Comparison of ENCODE assay signal across 8 cellular contexts in genomic region chr20:58447733-58448391, GRCh38. TPM values are rescaled to one million over a fixed set of nuclear protein-coding genes. Genes with fewer than 3 reads are reported as not detected.
DNase-seq lines count a peak whose midpoint lies in the region; ATAC-seq and TF ChIP-seq lines count a peak whose summit lies in the region.

No MANE protein-coding gene starts in this region.

- H3K36me3 ChIP-seq in KMS-11 (ENCODE audit: insufficient read depth) (no peaks in the 10 kb centered on the region; the same call in 1 of the 2 replicates), mammary epithelial cell (ENCODE audit: insufficient read depth, low read length) (peaks cover 11% of the 10 kb centered on the region)

- ATAC-seq in left lobe of liver (peak; percentile 93), GM19455 (IDR thresholded peaks at IDR 0.05; ENCODE audit: unreplicated experiment) (no peak)

- H3K4me2 ChIP-seq in KMS-11: no peak overlapping the region
- H3K4me2 ChIP-seq in mammary epithelial cell (ENCODE audit: insufficient read depth, low read depth, low read length): no peak overlapping the region

- no peak overlapping the region for H3K4me3 ChIP-seq in KMS-11 (IDR thresholded peaks at IDR 0.05; ENCODE audit: insufficient read depth, low read depth, low read length)
- no peak overlapping the region for H3K4me3 ChIP-seq in mammary epithelial cell (replicated peaks in 1 of 3; ENCODE audit: insufficient read depth in 1 of 3, low read depth in 2 of 3, low read length in 3 of 3)

- DNase-seq in NCI-H1417 (lab: John Stamatoyannopoulos, UW): peak; percentile 25 to 63 (median 31)
- DNase-seq in NCI-H1417 treated with DMSO at 0.1 percent for 48 hours (lab: John Stamatoyannopoulos, UW): no peak
- peak in 4 of 5 experiments; percentile 4 to 60 (median 15) for DNase-seq in T-helper 2 cell
- peak; percentile 29 for DNase-seq in mammary epithelial cell
- DNase-seq in left lobe of liver (ENCODE audit: low spot score): peak; percentile 64
- DNase-seq in stimulated activated CD8-positive, alpha-beta memory T cell treated with anti-CD3 and anti-CD28 coated beads, Interleukin-4, amount 100 ng/mL, for 4 hours (ENCODE audit: low read depth in 2 of 2, low spot score in 1 of 2): peak; percentile 10 to 20

- H2AFZ ChIP-seq in KMS-11 (ENCODE audit: low read depth) (no peak overlapping the region), mammary epithelial cell (ENCODE audit: low read depth, low read length) (no peak overlapping the region)

- dilution Hi-C loops in mammary epithelial cell (cut with HindIII; ENCODE audit: low sequenced_read_pairs): no loop called here

- TF ChIP-seq CTCF in KMS-11 (conservative IDR thresholded peaks at IDR 0.05; ENCODE audit: low read depth, low read length) (peak; percentile 60), mammary epithelial cell (conservative IDR thresholded peaks at IDR 0.05 in 1 of 2, IDR thresholded peaks at IDR 0.05 in 1 of 2; ENCODE audit: extremely low read depth in 1 of 2, insufficient read depth in 1 of 2, low read depth in 1 of 2, low read length in 2 of 2) (peak; percentile 66 to 77)

- peaks cover 6% of the 10 kb centered on the region for H3K4me1 ChIP-seq in KMS-11 (ENCODE audit: low read depth, poor library complexity, severe bottlenecking)
- H3K4me1 ChIP-seq in mammary epithelial cell (ENCODE audit: insufficient read depth, low read length): no peaks in the 10 kb centered on the region

- CTCF ChIA-PET in mammary epithelial cell (lab: Charles Lee; ENCODE audit: low non-redundant PET): no interaction called here

- intact Hi-C loops in mammary epithelial cell (cut with micrococcal nuclease): loop anchor here (1.0 to 5.0 kb wide), 2 partner anchors 136 to 211 kb away; no protein-coding TSS in a partner anchor

- in situ Hi-C loops in mammary epithelial cell (cut with MboI; ENCODE audit: low sequenced_read_pairs in 2 of 2): no loop called here

- no TSS peak for BruUV-seq in mammary epithelial cell (replicated peaks; lab: Mats Ljungman, UMichigan)

- H3K27me3 ChIP-seq in KMS-11 (ENCODE audit: insufficient read depth, low read depth) (no peaks in the 10 kb centered on the region), mammary epithelial cell (ENCODE audit: insufficient read depth, low read length) (no peaks in the 10 kb centered on the region)

- 69% methylated on average over 7 of the region's 7 CpGs for WGBS in mammary epithelial cell (ENCODE audit: low coverage, missing lambda C conversion rate)

- no peak overlapping the region for H3K9ac ChIP-seq in KMS-11
- H3K9ac ChIP-seq in mammary epithelial cell (ENCODE audit: insufficient read depth, low read length): no peak overlapping the region

- H4K20me1 ChIP-seq in KMS-11 (ENCODE audit: insufficient read depth) (no peaks in the 10 kb centered on the region), mammary epithelial cell (ENCODE audit: insufficient read depth, low read length) (no peaks in the 10 kb centered on the region)

- no peaks in the 10 kb centered on the region for H3K9me3 ChIP-seq in mammary epithelial cell (replicated peaks; ENCODE audit: insufficient read depth, low read length)

- H3K27ac ChIP-seq in KMS-11 (no peak overlapping the region), mammary epithelial cell (ENCODE audit: insufficient read depth, low read depth, low read length) (no peak overlapping the region)

- H3K79me2 ChIP-seq in KMS-11 (ENCODE audit: insufficient read depth, low read depth) (no peaks in the 10 kb centered on the region), mammary epithelial cell (ENCODE audit: insufficient read depth, low read length) (peaks cover 19% of the 10 kb centered on the region)

RNA-seq across cellular contexts. Expression of gene VAPB, which starts 58.8 kb away (rescaled TPM):
- total RNA-seq in mammary epithelial cell (10 to 100 TPM; 14.7 to 52.8 TPM), left lobe of liver (41.6 TPM)
- polyA plus RNA-seq in mammary epithelial cell: 33.2 TPM
- 21.3 TPM for polyA minus RNA-seq in mammary epithelial cell
